ENCODE assay signal across 26 cellular contexts in the genomic region with DNA sequence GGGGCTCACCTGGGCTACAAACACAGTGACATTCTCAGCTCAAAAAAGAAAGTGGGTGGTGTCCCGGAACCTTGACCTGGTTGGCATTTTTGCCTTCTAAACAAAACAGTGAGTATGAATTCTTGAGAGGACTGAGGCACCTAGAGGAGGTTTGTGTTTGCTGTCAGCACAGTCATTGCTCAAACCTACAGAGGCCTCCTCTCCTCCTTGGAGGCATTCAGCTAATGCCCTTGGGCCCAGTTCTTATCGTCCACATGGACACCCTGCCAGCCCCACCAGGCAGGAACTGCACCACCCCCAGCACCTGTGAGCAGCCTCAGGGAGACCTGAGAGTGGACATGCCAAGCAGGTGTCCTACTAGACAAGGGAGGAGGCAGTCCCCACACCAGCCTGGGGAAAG.
A peak's percentile ranks its signal among the peaks of the same experiment; 100 is the strongest.
DNase-seq lines count a peak whose midpoint lies in the region; ATAC-seq, FAIRE-seq and TF ChIP-seq lines count a peak whose summit lies in the region.
"Had no signal": no experiment of that assay in that cellular context is flagged by ENCODE, and none has a peak within 500 bp of the region (broad histone marks: within the 10 kb centered on the region; RNA-seq: fewer than 3 reads in every experiment).

No MANE protein-coding gene starts in this region.

- H2BK5ac ChIP-seq in trophoblast cell (ENCODE audit: low read depth, low read length, poor library complexity): no peak overlapping the region

- H3K27me3 ChIP-seq in MM.1S (replicated peaks; ENCODE audit: insufficient read depth, low read length) (no peaks in the 10 kb centered on the region), trophoblast cell (ENCODE audit: insufficient read depth, low read length) (no peaks in the 10 kb centered on the region)
- H3K27me3 ChIP-seq: MG63 had no signal

- H4K20me1 ChIP-seq in MM.1S (ENCODE audit: insufficient read depth, low read length): no peaks in the 10 kb centered on the region

- no peaks in the 10 kb centered on the region for H3K79me2 ChIP-seq in MM.1S (ENCODE audit: low read length)
- no peaks in the 10 kb centered on the region for H3K79me2 ChIP-seq in trophoblast cell (ENCODE audit: control insufficient read depth, insufficient read depth, low read length, poor library complexity)

- H4K8ac ChIP-seq in trophoblast cell (ENCODE audit: low read depth, low read length): no peak overlapping the region

- H3K9ac ChIP-seq in MM.1S (ENCODE audit: low read length) (0 out of 2 replicates have a peak overlapping the region, but pooled peaks have one; percentile 2), trophoblast cell (ENCODE audit: low read length) (no peak overlapping the region)
- H3K9ac ChIP-seq: GM23248 had no signal

- no peaks in the 10 kb centered on the region for H3K9me2 ChIP-seq in MM.1S (replicated peaks; ENCODE audit: insufficient read depth, low read length)

- no peak overlapping the region for H2BK120ac ChIP-seq in trophoblast cell (ENCODE audit: insufficient read depth, low read length, poor library complexity)

- peak; percentile 13 for ATAC-seq in esophagus mucosa
- ATAC-seq: HepG2, K562 had no signal

- H3K14ac ChIP-seq in trophoblast cell (ENCODE audit: low read length): no peak overlapping the region

- no peak overlapping the region for H2BK12ac ChIP-seq in trophoblast cell (ENCODE audit: low read length)

- H4K91ac ChIP-seq in trophoblast cell (ENCODE audit: low read depth, low read length): no peak overlapping the region

- H3K18ac ChIP-seq in trophoblast cell (ENCODE audit: low read length): no peak overlapping the region

- H2AK5ac ChIP-seq in trophoblast cell (ENCODE audit: low read length): no peak overlapping the region

- no peak for TF ChIP-seq CTCF in MM.1S (IDR thresholded peaks at IDR 0.05; ENCODE audit: low read length)

- DNase-seq in ELF-1 (ENCODE audit: low read depth, low spot score) (peak; percentile 28), MM.1S (no peak), trophoblast cell (peak; percentile 88 to 94), UCSD-AML1 (lab: John Stamatoyannopoulos, UW; ENCODE audit: unreplicated experiment) (no peak), GM19239 (ENCODE audit: insufficient read length, low spot score) (no peak), NCI-H2081 (lab: John Stamatoyannopoulos, UW) (no peak)
- DNase-seq in activated effector memory CD4-positive, alpha-beta T cell treated with anti-CD3 and anti-CD28 coated beads, Interleukin-2, amount 50 U/mL, for 16 hours: no peak
- DNase-seq: Calu3, DMS79 treated with DMSO at 0.1 percent for 48 hours, GM23248, H7, HFFc6, MG63, NCI-H1417, NCI-H1694, NCI-H2081 treated with DMSO at 0.1 percent for 48 hours, NCI-H2171, NCI-H226, NCI-H510A, SHP77 had no signal

- H3K4me1 ChIP-seq in MM.1S (ENCODE audit: low read length): peaks cover 25% of the 10 kb centered on the region
- peaks cover 0 to 3% of the 10 kb centered on the region in 2 experiments for H3K4me1 ChIP-seq in trophoblast cell (ENCODE audit: control insufficient read depth in 1 of 2, insufficient read depth in 2 of 2, low read length in 2 of 2)

- no CpG with 5 or more reads among the region's 2 CpGs for WGBS in trophoblast cell (ENCODE audit: extremely low coverage, insufficient coverage, insufficient read length)

- H3K4ac ChIP-seq in trophoblast cell (ENCODE audit: low read depth, low read length): no peak overlapping the region

- H3K9me3 ChIP-seq in MM.1S (replicated peaks; ENCODE audit: insufficient read depth, low read length) (no peaks in the 10 kb centered on the region), trophoblast cell (ENCODE audit: insufficient read depth, low read depth, low read length) (no peaks in the 10 kb centered on the region)
- H3K9me3 ChIP-seq: MG63 had no signal

- no peak overlapping the region for H3K4me3 ChIP-seq in MM.1S (ENCODE audit: low read length)
- H3K4me3 ChIP-seq in trophoblast cell (ENCODE audit: low read depth, low read length): no peak overlapping the region
- H3K4me3 ChIP-seq: GM23248, K562, MG63, SK-N-MC had no signal

- H3K36me3 ChIP-seq in MM.1S (replicated peaks; ENCODE audit: insufficient read depth, low read length): no peaks in the 10 kb centered on the region
- H3K36me3 ChIP-seq in trophoblast cell (ENCODE audit: control insufficient read depth in 1 of 2, insufficient read depth in 2 of 2, low read length in 2 of 2): no peaks in the 10 kb centered on the region
- H3K36me3 ChIP-seq: MG63 had no signal

- no peak for FAIRE-seq in GM19239 (lab: Jason Lieb, UNC)
- FAIRE-seq: GM18507, HepG2, K562 had no signal

- H4K12ac ChIP-seq in trophoblast cell (ENCODE audit: low read depth, low read length): no peak overlapping the region

- no peak overlapping the region for H3K23ac ChIP-seq in trophoblast cell (ENCODE audit: low read length)

- peak overlapping the region; percentile 19; the same call in 1 of the 2 replicates for H3K27ac ChIP-seq in MM.1S (ENCODE audit: low read length)
- no peak overlapping the region for H3K27ac ChIP-seq in trophoblast cell (ENCODE audit: low read depth, low read length)
- H3K27ac ChIP-seq: GM23248, RWPE1, SK-N-MC had no signal

- no peaks in the 10 kb centered on the region for H3F3A ChIP-seq in MM.1S (ENCODE audit: insufficient read depth, low read length)

- H3K4me2 ChIP-seq in MM.1S (ENCODE audit: low read depth, low read length): 0 out of 2 replicates have a peak overlapping the region, but pooled peaks have one; percentile 20
- no peak overlapping the region for H3K4me2 ChIP-seq in trophoblast cell (ENCODE audit: low read length)

- no peaks in the 10 kb centered on the region for H3K79me1 ChIP-seq in trophoblast cell (ENCODE audit: low read length)

- H2AFZ ChIP-seq in MM.1S (ENCODE audit: low read length): peak overlapping the region; percentile 37; the same call in 1 of the 2 replicates
- no peak overlapping the region for H2AFZ ChIP-seq in trophoblast cell (ENCODE audit: insufficient read depth, low read length, poor library complexity)
- H2AFZ ChIP-seq: GM23248 had no signal

Comparison
In these comparisons a context has a peak if more than half of its experiments do, and no peak if none do; other contexts are left out.
1. DNase-seq: peak in ELF-1 (single experiment) and trophoblast cell (2 of 2); none in MM.1S (single experiment), UCSD-AML1 (single experiment), activated effector memory CD4-positive, alpha-beta T cell treated with anti-CD3 and anti-CD28 coated beads, Interleukin-2, amount 50 U/mL, for 16 hours (single experiment), GM19239 (single experiment) and NCI-H2081 (0 of 2).